Comparison of ENCODE assay signal across 19 cellular contexts in genomic region chr14:42469637-42470426, GRCh38.
DNase-seq lines count a peak whose midpoint lies in the region; ATAC-seq, FAIRE-seq and TF ChIP-seq lines count a peak whose summit lies in the region.
"Had no signal": no experiment of that assay in that cellular context is flagged by ENCODE, and none has a peak within 500 bp of the region (broad histone marks: within the 10 kb centered on the region; RNA-seq: fewer than 3 reads in every experiment).

No MANE protein-coding gene starts in this region.

- H3K27me3 ChIP-seq in GM23248 (replicated peaks; ENCODE audit: insufficient read depth) (no peaks in the 10 kb centered on the region), bronchial epithelial cell (ENCODE audit: control insufficient read depth, insufficient read depth, low read length) (no peaks in the 10 kb centered on the region), right cardiac atrium (ENCODE audit: control insufficient read depth, insufficient read depth) (no peaks in the 10 kb centered on the region)
- H3K27me3 ChIP-seq: cardiac muscle cell, heart left ventricle, tibial nerve had no signal

- no peak overlapping the region for H3K9ac ChIP-seq in GM23248

- H3K4me3 ChIP-seq in A549, result peak overlapping the region; percentile 25; the same call in 2 of the 3 replicates
- peak overlapping the region; percentile 44 for H3K4me3 ChIP-seq in GM23248
- no peak overlapping the region for H3K4me3 ChIP-seq in bronchial epithelial cell (ENCODE audit: low read depth, low read length)
- H3K4me3 ChIP-seq in right cardiac atrium (ENCODE audit: low read length), result no peak overlapping the region
- H3K4me3 ChIP-seq: cardiac muscle cell, heart left ventricle, tibial nerve had no signal

- DNase-seq in A549 (ENCODE audit: low read depth in 1 of 2, low spot score in 1 of 2) (peak; percentile 26 to 61), GM23248 (peak; percentile 57), NCI-H446 treated with DMSO at 0.1 percent for 48 hours (lab: John Stamatoyannopoulos, UW) (peak; percentile 67), bronchial epithelial cell (ENCODE audit: low read depth) (peak; percentile 5), right cardiac atrium (no peak)
- DNase-seq in activated CD4-positive, alpha-beta memory T cell treated with anti-CD3 and anti-CD28 coated beads for 36 hours, result no peak
- DNase-seq: activated naive CD4-positive, alpha-beta T cell treated with anti-CD3 and anti-CD28 coated beads, Interleukin-2, amount 50 U/mL, for 16 hours; activated T-cell treated with anti-CD3 and anti-CD28 coated beads for 4 hours; endodermal cell; GF-D8; H7; heart left ventricle; NCI-H146; NCI-H524 treated with DMSO at 0.1 percent for 48 hours; stimulated activated CD4-positive, alpha-beta T cell treated with anti-CD3 and anti-CD28 coated beads, Interleukin-4, amount 100 ng/mL, for 4 hours had no signal

- no peaks in the 10 kb centered on the region for H3K36me3 ChIP-seq in GM23248 (ENCODE audit: low read depth)
- no peaks in the 10 kb centered on the region for H3K36me3 ChIP-seq in bronchial epithelial cell (ENCODE audit: control insufficient read depth, insufficient read depth, low read length)
- H3K36me3 ChIP-seq: cardiac muscle cell, heart left ventricle, tibial nerve had no signal

- no peaks in the 10 kb centered on the region for H3K4me1 Mint-ChIP-seq in activated CD4-positive, alpha-beta memory T cell treated with anti-CD3 and anti-CD28 coated beads for 36 hours (ENCODE audit: low read depth)

- no peaks in the 10 kb centered on the region for H3F3A ChIP-seq in GM23248 (ENCODE audit: insufficient read depth)

- H3K27ac ChIP-seq in A549 (peak overlapping the region; percentile 36 to 56; a peak in 4 of 6 replicates), GM23248 (no peak overlapping the region), right cardiac atrium (ENCODE audit: low read length) (no peak overlapping the region)
- H3K27ac ChIP-seq: cardiac muscle cell, heart left ventricle, tibial nerve had no signal

- ATAC-seq in A549 (peak; percentile 92 to 97), GM21528 (IDR thresholded peaks at IDR 0.05; ENCODE audit: low FRiP score, unreplicated experiment) (no peak), GM18909 (IDR thresholded peaks at IDR 0.05; ENCODE audit: poor library complexity, unreplicated experiment) (no peak), right cardiac atrium (no peak)

- no peaks in the 10 kb centered on the region for H3K27me3 Mint-ChIP-seq in activated CD4-positive, alpha-beta memory T cell treated with anti-CD3 and anti-CD28 coated beads for 36 hours

- H3K4me1 ChIP-seq in A549 (peaks cover 6% of the 10 kb centered on the region; the same call in 1 of the 3 replicates), GM23248 (ENCODE audit: insufficient read depth) (peaks cover 8% of the 10 kb centered on the region; the same call in 1 of the 2 replicates), right cardiac atrium (ENCODE audit: control insufficient read depth, insufficient read depth, low read length) (no peaks in the 10 kb centered on the region)
- H3K4me1 ChIP-seq: heart left ventricle, tibial nerve had no signal

- no peaks in the 10 kb centered on the region for H3K9me3 ChIP-seq in A549
- H3K9me3 ChIP-seq in GM23248 (ENCODE audit: low read depth), result no peaks in the 10 kb centered on the region
- H3K9me3 ChIP-seq in right cardiac atrium (ENCODE audit: control insufficient read depth, low read length), result no peaks in the 10 kb centered on the region
- H3K9me3 ChIP-seq: heart left ventricle, tibial nerve had no signal

- TF ChIP-seq POLR2A in A549 (IDR thresholded peaks at IDR 0.05; ENCODE audit: low read length), result no peak

- no peak overlapping the region for H3K4me3 Mint-ChIP-seq in activated CD4-positive, alpha-beta memory T cell treated with anti-CD3 and anti-CD28 coated beads for 36 hours
- H3K4me3 Mint-ChIP-seq: endodermal cell had no signal

- no peak overlapping the region for H3K27ac Mint-ChIP-seq in activated CD4-positive, alpha-beta memory T cell treated with anti-CD3 and anti-CD28 coated beads for 36 hours
- H3K27ac Mint-ChIP-seq: endodermal cell had no signal

- H3K36me3 Mint-ChIP-seq in activated CD4-positive, alpha-beta memory T cell treated with anti-CD3 and anti-CD28 coated beads for 36 hours, result no peaks in the 10 kb centered on the region

- 7% methylated on average over 6 of the region's 6 CpGs for WGBS in A549 (ENCODE audit: missing lambda C conversion rate)
- 21 to 22% methylated on average over 6 of the region's 6 CpGs for WGBS in GM23248 (ENCODE audit: low coverage in 1 of 2, low lambda C conversion rate in 2 of 2, missing lambda C conversion rate in 2 of 2), 2 experiments
- WGBS in right cardiac atrium, result 63% methylated on average over 6 of the region's 6 CpGs

- H2AFZ ChIP-seq in GM23248, result peak overlapping the region; percentile 47

- no peak for TF ChIP-seq CTCF in A549 (IDR thresholded peaks at IDR 0.05)
- no peak for TF ChIP-seq CTCF in bronchial epithelial cell (IDR thresholded peaks at IDR 0.05; ENCODE audit: insufficient read depth, low read length, severe bottlenecking)

- no peak for TF ChIP-seq RAD21 in A549 (conservative IDR thresholded peaks at IDR 0.05 in 1 of 2, IDR thresholded peaks at IDR 0.05 in 1 of 2)

- FAIRE-seq in A549 (lab: Jason Lieb, UNC) (peak; percentile 68), bronchial epithelial cell (lab: Jason Lieb, UNC) (no peak)

- in situ Hi-C loops in GM23248 (cut with MboI), result no loop called here

- H3K4me2 ChIP-seq in A549 (peak overlapping the region; percentile 75), GM23248 (ENCODE audit: unreplicated experiment) (peak overlapping the region; percentile 47)

- no peaks in the 10 kb centered on the region for H4K20me1 ChIP-seq in GM23248 (ENCODE audit: insufficient read depth)

- intact Hi-C loops in activated CD4-positive, alpha-beta memory T cell treated with anti-CD3 and anti-CD28 coated beads for 36 hours (cut with micrococcal nuclease), result no loop called here
- intact Hi-C loops in right cardiac atrium (cut with DNase I), result no loop called here

- no peaks in the 10 kb centered on the region for H3K9me2 ChIP-seq in GM23248 (ENCODE audit: insufficient read depth)

- no peak for TF ChIP-seq EP300 in A549 (IDR thresholded peaks at IDR 0.05)

- POLR2A ChIA-PET in A549 (lab: Yijun Ruan, JAX), result no interaction called here
- POLR2A ChIA-PET in activated CD4-positive, alpha-beta memory T cell treated with anti-CD3 and anti-CD28 coated beads for 36 hours (lab: Charles Lee), result no interaction called here

- H3K79me2 ChIP-seq in GM23248 (ENCODE audit: insufficient read depth), result no peaks in the 10 kb centered on the region

- H3K9me3 Mint-ChIP-seq in activated CD4-positive, alpha-beta memory T cell treated with anti-CD3 and anti-CD28 coated beads for 36 hours, result peaks cover 6% of the 10 kb centered on the region

- CTCF ChIA-PET in A549 (lab: Yijun Ruan, JAX), result no interaction called here
- CTCF ChIA-PET in activated CD4-positive, alpha-beta memory T cell treated with anti-CD3 and anti-CD28 coated beads for 36 hours (lab: Charles Lee), result no interaction called here

TF ChIP-seq in A549, 52 proteins besides CTCF, POLR2A, EP300 and RAD21:
- no peak for TF ChIP-seq HEYL (CRISPR knock-in tag; IDR thresholded peaks at IDR 0.05)
- no peak for TF ChIP-seq ZC3H11A (IDR thresholded peaks at IDR 0.05)
- TF ChIP-seq HOXB13 (CRISPR knock-in tag; IDR thresholded peaks at IDR 0.05; ENCODE audit: low read depth), result no peak
- no peak for TF ChIP-seq RARB (CRISPR knock-in tag; IDR thresholded peaks at IDR 0.05)
- no peak for TF ChIP-seq CBX8 (IDR thresholded peaks at IDR 0.05)
- no peak for TF ChIP-seq USF2 (IDR thresholded peaks at IDR 0.05)
- TF ChIP-seq FOXS1 (CRISPR knock-in tag; IDR thresholded peaks at IDR 0.05), result no peak
- no peak for TF ChIP-seq PHF8 (IDR thresholded peaks at IDR 0.05; ENCODE audit: borderline replicate concordance, low read depth)
- TF ChIP-seq HMGXB4 (CRISPR knock-in tag; IDR thresholded peaks at IDR 0.05; ENCODE audit: borderline replicate concordance), result no peak
- no peak for TF ChIP-seq CHD4 (IDR thresholded peaks at IDR 0.05; ENCODE audit: borderline replicate concordance)
- TF ChIP-seq FOSB (CRISPR knock-in tag; IDR thresholded peaks at IDR 0.05), result no peak
- no peak for TF ChIP-seq ATOH8 (CRISPR knock-in tag; IDR thresholded peaks at IDR 0.05; ENCODE audit: low read depth)
- TF ChIP-seq MYC (IDR thresholded peaks at IDR 0.05; ENCODE audit: borderline replicate concordance, low read length), result no peak
- no peak for TF ChIP-seq RCOR1 (IDR thresholded peaks at IDR 0.05; ENCODE audit: low read depth, low read length)
- no peak for TF ChIP-seq RFX5 (IDR thresholded peaks at IDR 0.05)
- no peak for TF ChIP-seq EHMT2 (IDR thresholded peaks at IDR 0.05; ENCODE audit: low read depth)
- no peak for TF ChIP-seq RNF2 (IDR thresholded peaks at IDR 0.05; ENCODE audit: borderline replicate concordance, low read depth)
- no peak for TF ChIP-seq SREBF2 (IDR thresholded peaks at IDR 0.05)
- no peak for TF ChIP-seq SMC3 (IDR thresholded peaks at IDR 0.05)

Comparison
In these comparisons a context has a peak if more than half of its experiments do, and no peak if none do; other contexts are left out.
1. ATAC-seq: peak in A549 (2 of 2); none in GM21528 (single experiment), GM18909 (single experiment) and right cardiac atrium (0 of 2).
2. DNase-seq: peak in A549 (2 of 2), GM23248 (single experiment), NCI-H446 treated with DMSO at 0.1 percent for 48 hours (single experiment) and bronchial epithelial cell (single experiment); none in activated CD4-positive, alpha-beta memory T cell treated with anti-CD3 and anti-CD28 coated beads for 36 hours (single experiment) and right cardiac atrium (0 of 3).
3. H3K27ac ChIP-seq: peak in A549 (2 of 2); none in GM23248 (single experiment) and right cardiac atrium (single experiment).
4. H3K4me3 ChIP-seq: peak in A549 (single experiment) and GM23248 (single experiment); none in bronchial epithelial cell (single experiment) and right cardiac atrium (single experiment).